Comparison of ENCODE assay signal across 1 cellular context in the genomic region with DNA sequence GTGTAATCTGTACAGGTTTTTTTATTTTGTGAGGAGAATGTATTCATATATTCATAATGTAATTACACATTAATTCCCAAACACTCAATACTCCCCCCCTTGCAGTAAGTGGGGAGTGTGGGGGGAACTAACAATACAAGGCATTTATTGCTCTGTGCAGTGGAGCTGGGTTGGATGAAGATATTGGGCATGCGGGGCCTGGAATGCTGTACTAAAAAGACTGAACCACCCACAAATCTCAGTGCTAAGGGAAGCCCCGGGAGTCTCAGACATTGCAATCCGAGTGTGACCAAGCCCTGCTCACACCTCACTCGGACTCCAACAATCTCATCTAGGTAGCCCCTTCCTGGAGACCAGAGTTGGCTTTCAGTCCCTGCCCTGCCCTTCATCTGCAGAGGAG.
TF ChIP-seq lines count a peak whose summit lies in the region.

No MANE protein-coding gene starts in this region.

TF ChIP-seq in IMR-90, 13 proteins besides CTCF, POLR2A, EP300 and RAD21:
- no peak for TF ChIP-seq MAZ (IDR thresholded peaks at IDR 0.05; ENCODE audit: borderline replicate concordance, low read depth, low read length)
